ENCODE assay signal across 9 cellular contexts in genomic region chr16:68995011-68995504, GRCh38.
DNase-seq lines count a peak whose midpoint lies in the region; ATAC-seq and TF ChIP-seq lines count a peak whose summit lies in the region.
"Had no signal": no experiment of that assay in that cellular context is flagged by ENCODE, and none has a peak within 500 bp of the region (broad histone marks: within the 10 kb centered on the region; RNA-seq: fewer than 3 reads in every experiment).

No MANE protein-coding gene starts in this region.

- no peak for ATAC-seq in activated CD8-positive, alpha-beta memory T cell treated with anti-CD3 and anti-CD28 coated beads, Interleukin-2, amount 10 ng/mL, durations not matched to agents 7 days and 5 days
- ATAC-seq in GM18505 (IDR thresholded peaks at IDR 0.05; ENCODE audit: unreplicated experiment), result no peak

- TF ChIP-seq POLR2A in GM18505 (IDR thresholded peaks at IDR 0.05; ENCODE audit: borderline replicate concordance, extremely low read depth, insufficient read depth, insufficient read length), result no peak

- H3K4me1 Mint-ChIP-seq in type B pancreatic cell (ENCODE audit: unreplicated experiment), result peaks cover 18% of the 10 kb centered on the region
- H3K4me1 Mint-ChIP-seq in activated CD8-positive, alpha-beta memory T cell treated with anti-CD3 and anti-CD28 coated beads, Interleukin-2, amount 10 ng/mL, durations not matched to agents 7 days and 5 days, result no peaks in the 10 kb centered on the region

- no peak overlapping the region for H3K4me3 Mint-ChIP-seq in type B pancreatic cell
- no peak overlapping the region for H3K4me3 Mint-ChIP-seq in activated CD8-positive, alpha-beta memory T cell treated with anti-CD3 and anti-CD28 coated beads, Interleukin-2, amount 10 ng/mL, durations not matched to agents 7 days and 5 days

- H3K9me3 Mint-ChIP-seq in type B pancreatic cell, result peaks cover 4% of the 10 kb centered on the region
- no peaks in the 10 kb centered on the region for H3K9me3 Mint-ChIP-seq in activated CD8-positive, alpha-beta memory T cell treated with anti-CD3 and anti-CD28 coated beads, Interleukin-2, amount 10 ng/mL, durations not matched to agents 7 days and 5 days (ENCODE audit: low read depth)

- no peaks in the 10 kb centered on the region for H3K27me3 Mint-ChIP-seq in type B pancreatic cell
- no peaks in the 10 kb centered on the region for H3K27me3 Mint-ChIP-seq in activated CD8-positive, alpha-beta memory T cell treated with anti-CD3 and anti-CD28 coated beads, Interleukin-2, amount 10 ng/mL, durations not matched to agents 7 days and 5 days

- no peak overlapping the region for H3K27ac Mint-ChIP-seq in type B pancreatic cell
- H3K27ac Mint-ChIP-seq in activated CD8-positive, alpha-beta memory T cell treated with anti-CD3 and anti-CD28 coated beads, Interleukin-2, amount 10 ng/mL, durations not matched to agents 7 days and 5 days, result no peak overlapping the region

- peak; percentile 11 for DNase-seq in NCI-H2196 (lab: John Stamatoyannopoulos, UW; ENCODE audit: unreplicated experiment)
- no peak for DNase-seq in NCI-H2196 treated with DMSO at 0.1 percent for 48 hours (lab: John Stamatoyannopoulos, UW; ENCODE audit: unreplicated experiment)
- peak; percentile 61 for DNase-seq in OCI-M1 (lab: John Stamatoyannopoulos, UW)
- peak; percentile 73 for DNase-seq in fibroblast of pulmonary artery (ENCODE audit: low read depth)
- no peak for DNase-seq in type B pancreatic cell (ENCODE audit: extremely low spot score, unreplicated experiment)
- DNase-seq in activated CD8-positive, alpha-beta memory T cell treated with anti-CD3 and anti-CD28 coated beads, Interleukin-2, amount 10 ng/mL, durations not matched to agents 7 days and 5 days, result no peak
- DNase-seq in activated CD4-positive, CD25-positive, alpha-beta regulatory T cell (lab: John Stamatoyannopoulos, UW), result no peak

- H3K36me3 Mint-ChIP-seq in type B pancreatic cell, result peaks cover 5% of the 10 kb centered on the region
- H3K36me3 Mint-ChIP-seq in activated CD8-positive, alpha-beta memory T cell treated with anti-CD3 and anti-CD28 coated beads, Interleukin-2, amount 10 ng/mL, durations not matched to agents 7 days and 5 days, result peaks cover 11% of the 10 kb centered on the region

- TF ChIP-seq CTCF in fibroblast of pulmonary artery (IDR thresholded peaks at IDR 0.05; ENCODE audit: low read length, missing control alignments), result peak; percentile 50
- peak; percentile 60 for TF ChIP-seq CTCF in type B pancreatic cell (conservative IDR thresholded peaks at IDR 0.05)

- H3K4me3 ChIP-seq in fibroblast of pulmonary artery (replicated peaks; ENCODE audit: low read depth, low read length), result no peak overlapping the region
- H3K4me3 ChIP-seq: breast epithelium had no signal

- CTCF ChIA-PET in activated CD8-positive, alpha-beta memory T cell treated with anti-CD3 and anti-CD28 coated beads, Interleukin-2, amount 10 ng/mL, durations not matched to agents 7 days and 5 days (lab: Charles Lee), result no interaction called here

Comparison
In these comparisons a context has a peak if more than half of its experiments do, and no peak if none do; other contexts are left out.
1. DNase-seq: peak in NCI-H2196 (single experiment), OCI-M1 (single experiment) and fibroblast of pulmonary artery (single experiment); none in NCI-H2196 treated with DMSO at 0.1 percent for 48 hours (single experiment), type B pancreatic cell (single experiment), activated CD8-positive, alpha-beta memory T cell treated with anti-CD3 and anti-CD28 coated beads, Interleukin-2, amount 10 ng/mL, durations not matched to agents 7 days and 5 days (single experiment) and activated CD4-positive, CD25-positive, alpha-beta regulatory T cell (0 of 4).